ENCODE assay signal across 8 cellular contexts in genomic region chr1:9942939-9943807, GRCh38. TPM values are rescaled to one million over a fixed set of nuclear protein-coding genes. Genes with fewer than 3 reads are reported as not detected.
A peak's percentile ranks its signal among the peaks of the same experiment; 100 is the strongest.
DNase-seq lines count a peak whose midpoint lies in the region; ATAC-seq and TF ChIP-seq lines count a peak whose summit lies in the region.

Gene LZIC, minus strand, starts transcription at chr1:9943391. Its CDS starts 6,772 bp downstream, at chr1:9936619.
Gene NMNAT1, plus strand, starts transcription at chr1:9943475. Its CDS starts 28,599 bp downstream, at chr1:9972074.

- no peaks in the 10 kb centered on the region for H3K27me3 ChIP-seq in SK-N-SH (ENCODE audit: insufficient read depth)

- H4K20me1 ChIP-seq in SK-N-SH (ENCODE audit: insufficient read depth) = no peaks in the 10 kb centered on the region

- peak within 1 kb of the TSS; percentile 78 to 81 for H3K27ac ChIP-seq in SK-N-SH (ENCODE audit: low read depth in 2 of 2, low read length in 1 of 2)
- peak within 1 kb of the TSS; percentile 87 for H3K27ac ChIP-seq in temporal lobe (ENCODE audit: low read depth, low read length)

- DNase-seq in GM04504 (ENCODE audit: low read depth) (peak; percentile 87), HFFc6 (peak; percentile 89), NAMALWA (ENCODE audit: low spot score) (peak; percentile 96), SK-N-SH (peak; percentile 95), glutamatergic neuron (peak; percentile 92), omental fat pad (ENCODE audit: low spot score) (peak; percentile 64)

- peak; percentile 98 for ATAC-seq in omental fat pad (ENCODE audit: low FRiP score)

- WGBS in SK-N-SH (ENCODE audit: low lambda C conversion rate) = 2% methylated on average over 35 of the region's 55 CpGs

- TF ChIP-seq RAD21 in SK-N-SH (IDR thresholded peaks at IDR 0.05; ENCODE audit: low read length) = no peak

- peak within 1 kb of the TSS; percentile 90 for H3K9ac ChIP-seq in SK-N-SH

- H3K36me3 ChIP-seq in SK-N-SH (replicated peaks in 1 of 2; ENCODE audit: control insufficient read depth in 1 of 2, insufficient read depth in 2 of 2, low read length in 1 of 2) = peaks cover 2 to 25% of the 10 kb centered on the region in 2 experiments

- H3K9me3 ChIP-seq in SK-N-SH = no peaks in the 10 kb centered on the region

- H3K79me2 ChIP-seq in SK-N-SH (ENCODE audit: insufficient read depth) = peaks cover 26% of the 10 kb centered on the region

- H3K9me3 Mint-ChIP-seq in HFFc6 = no peaks in the 10 kb centered on the region
- no peaks in the 10 kb centered on the region for H3K9me3 Mint-ChIP-seq in activated naive CD4-positive, alpha-beta T cell treated with anti-CD3 and anti-CD28 coated beads, Interleukin-2, amount 50 U/mL, for 24 hours
- H3K9me3 Mint-ChIP-seq in glutamatergic neuron (ENCODE audit: unreplicated experiment) = peaks cover 2% of the 10 kb centered on the region

- H3K4me3 Mint-ChIP-seq in HFFc6 (peak within 1 kb of the TSS; percentile 98), glutamatergic neuron (ENCODE audit: unreplicated experiment) (peak within 1 kb of the TSS; percentile 91)
- H3K4me3 Mint-ChIP-seq in activated naive CD4-positive, alpha-beta T cell treated with anti-CD3 and anti-CD28 coated beads, Interleukin-2, amount 50 U/mL, for 24 hours = peak within 1 kb of the TSS; percentile 97

- no peak for TF ChIP-seq EP300 in SK-N-SH (IDR thresholded peaks at IDR 0.05; ENCODE audit: borderline replicate concordance in 1 of 2, low read depth in 1 of 2, low read length in 1 of 2)

- H3K4me1 ChIP-seq in SK-N-SH (ENCODE audit: control insufficient read depth in 1 of 2, insufficient read depth in 2 of 2, low read depth in 1 of 2, low read length in 1 of 2) = peaks cover 3 to 4% of the 10 kb centered on the region in 2 experiments; a peak in 1 of 4 replicates

- peak within 1 kb of the TSS; percentile 96 for H2AFZ ChIP-seq in SK-N-SH (ENCODE audit: low read depth)

- H3K4me2 ChIP-seq in SK-N-SH = peak within 1 kb of the TSS; percentile 79

- H3K36me3 Mint-ChIP-seq in HFFc6 (ENCODE audit: low read depth) (peaks cover 16% of the 10 kb centered on the region), glutamatergic neuron (ENCODE audit: unreplicated experiment) (no peaks in the 10 kb centered on the region)
- peaks cover 6% of the 10 kb centered on the region for H3K36me3 Mint-ChIP-seq in activated naive CD4-positive, alpha-beta T cell treated with anti-CD3 and anti-CD28 coated beads, Interleukin-2, amount 50 U/mL, for 24 hours

- H3K4me3 ChIP-seq in SK-N-SH (ENCODE audit: low read depth in 2 of 2, low read length in 1 of 2) = peak within 1 kb of the TSS; percentile 72 to 88

- H3K27ac Mint-ChIP-seq in HFFc6 (peak within 1 kb of the TSS; percentile 93), glutamatergic neuron (ENCODE audit: unreplicated experiment) (peak within 1 kb of the TSS; percentile 98)
- H3K27ac Mint-ChIP-seq in activated naive CD4-positive, alpha-beta T cell treated with anti-CD3 and anti-CD28 coated beads, Interleukin-2, amount 50 U/mL, for 24 hours = peak within 1 kb of the TSS; percentile 98

- H3K9me2 ChIP-seq in SK-N-SH = no peaks in the 10 kb centered on the region

- CTCF ChIA-PET in SK-N-SH (lab: Yijun Ruan, JAX) = interaction anchor here (0.6 to 4.3 kb wide), 16 partner anchors 50 to 285 kb away, joined by 3 to 56 read pairs (median 3); partner anchors contain the start of gene KIF1B

- peaks cover 11% of the 10 kb centered on the region for H3F3A ChIP-seq in SK-N-SH (replicated peaks; ENCODE audit: insufficient read depth)

- H3K27me3 Mint-ChIP-seq in HFFc6 (ENCODE audit: insufficient read depth) (no peaks in the 10 kb centered on the region; the same call in 1 of the 2 replicates), glutamatergic neuron (ENCODE audit: unreplicated experiment) (no peaks in the 10 kb centered on the region)
- no peaks in the 10 kb centered on the region for H3K27me3 Mint-ChIP-seq in activated naive CD4-positive, alpha-beta T cell treated with anti-CD3 and anti-CD28 coated beads, Interleukin-2, amount 50 U/mL, for 24 hours

- POLR2A ChIA-PET in SK-N-SH (lab: Yijun Ruan, JAX) = interaction anchor here (0.6 to 1.5 kb wide), 7 partner anchors 18 to 324 kb away, joined by 3 to 6 read pairs (median 4); partner anchors contain the start of gene UBE4B

- TF ChIP-seq CTCF in HFFc6 (IDR thresholded peaks at IDR 0.05) (no peak), SK-N-SH (IDR thresholded peaks at IDR 0.05) (no peak), glutamatergic neuron (IDR thresholded peaks at IDR 0.05; ENCODE audit: partially characterized antibody, unreplicated experiment) (no peak), omental fat pad (IDR thresholded peaks at IDR 0.05) (no peak)

- H3K4me1 Mint-ChIP-seq in HFFc6 (ENCODE audit: low read depth) (peaks cover 15% of the 10 kb centered on the region), glutamatergic neuron (ENCODE audit: low read depth, unreplicated experiment) (peaks cover 3% of the 10 kb centered on the region)
- H3K4me1 Mint-ChIP-seq in activated naive CD4-positive, alpha-beta T cell treated with anti-CD3 and anti-CD28 coated beads, Interleukin-2, amount 50 U/mL, for 24 hours = peaks cover 32% of the 10 kb centered on the region

TF ChIP-seq in SK-N-SH, 30 proteins besides CTCF, POLR2A, EP300 and RAD21 (continues in another document):
- TF ChIP-seq FOXM1 (IDR thresholded peaks at IDR 0.05; ENCODE audit: low read depth) (no peak), MEF2A (IDR thresholded peaks at IDR 0.05; ENCODE audit: borderline replicate concordance, low read depth) (peak; percentile 39; the same call in 1 of the 2 replicates), POLR2AphosphoS5 (IDR thresholded peaks at IDR 0.05; ENCODE audit: low read depth, low read length) (peak; percentile 95), YY1 (IDR thresholded peaks at IDR 0.05; ENCODE audit: low read depth) (peak; percentile 70; the same call in 1 of the 2 replicates), CHD2 (IDR thresholded peaks at IDR 0.05; ENCODE audit: low read length, partially characterized antibody) (peak; percentile 92), TEAD4 (IDR thresholded peaks at IDR 0.05; ENCODE audit: borderline replicate concordance, insufficient read depth) (no peak), PBX3 (IDR thresholded peaks at IDR 0.05) (0 out of 2 replicates have a peak, but pooled peaks have one; percentile 23), USF2 (IDR thresholded peaks at IDR 0.05; ENCODE audit: borderline replicate concordance, low read depth, low read length) (no peak), RCOR1 (IDR thresholded peaks at IDR 0.05; ENCODE audit: low read length) (no peak), ELF1 (IDR thresholded peaks at IDR 0.05) (peak; percentile 67), MAX (IDR thresholded peaks at IDR 0.05; ENCODE audit: low read depth) (peak; percentile 88), RXRA (IDR thresholded peaks at IDR 0.05; ENCODE audit: borderline replicate concordance, low read depth) (no peak), EZH2phosphoT487 (IDR thresholded peaks at IDR 0.05; ENCODE audit: borderline replicate concordance, low read depth) (no peak), GABPA (IDR thresholded peaks at IDR 0.05; ENCODE audit: low read depth) (peak; percentile 100), FOXJ3 (CRISPR knock-in tag; IDR thresholded peaks at IDR 0.05) (no peak)

RNA-seq across cellular contexts. Expression of gene LZIC, which starts in this region (rescaled TPM):
- 10 to 100 TPM; 28.0 to 34.8 (median 30.9) TPM for total RNA-seq in HFFc6 (2021; fragmentation: NEBNext Ultra II Directional; extraction: Animal tissue kit (Norgen Biotek cat#: 25700))
- polyA plus RNA-seq in SK-N-SH (2012; rRNA removed) = 9.6 and 10.2 TPM in 2 replicates
- 15.2 and 20.7 TPM in 2 replicates for polyA plus RNA-seq in SK-N-SH (2012; cell fraction: cytosol; rRNA removed)
- polyA plus RNA-seq in SK-N-SH (2012; cell fraction: nucleus; rRNA removed) = 3.3 and 5.5 TPM in 2 replicates
- 34.3 TPM for total RNA-seq in glutamatergic neuron (ENCODE audit: unreplicated experiment)
- 10 to 100 TPM; 15.1 to 31.8 (median 19.9) TPM for total RNA-seq in omental fat pad
- total RNA-seq in temporal lobe = 56.1 TPM

RNA-seq across cellular contexts. Expression of gene NMNAT1, which starts in this region (rescaled TPM):
- 10 to 100 TPM; 12.9 to 16.0 (median 14.8) TPM for total RNA-seq in HFFc6 (2021; fragmentation: NEBNext Ultra II Directional; extraction: Animal tissue kit (Norgen Biotek cat#: 25700))
- 7.0 and 8.7 TPM in 2 replicates for polyA plus RNA-seq in SK-N-SH (2012; rRNA removed)
- polyA plus RNA-seq in SK-N-SH (2012; cell fraction: cytosol; rRNA removed) = 8.3 and 8.7 TPM in 2 replicates
- polyA plus RNA-seq in SK-N-SH (2012; cell fraction: nucleus; rRNA removed) = 6.6 and 8.1 TPM in 2 replicates
- 7.0 TPM for total RNA-seq in glutamatergic neuron (ENCODE audit: unreplicated experiment)
- 1 to 10 TPM; 4.7 to 6.5 (median 5.6) TPM for total RNA-seq in omental fat pad
- 3.4 TPM for total RNA-seq in temporal lobe

Comparison
In these comparisons a context has a peak if more than half of its experiments do, and no peak if none do; other contexts are left out.
1. Peak in every context shown above with its lines: DNase-seq, ATAC-seq, H3K4me3 ChIP-seq and H3K27ac ChIP-seq.